In genomic region chr5:14038341-14038959, GRCh38 we compare ENCODE assay signal across 12 cellular contexts.
DNase-seq lines count a peak whose midpoint lies in the region; TF ChIP-seq lines count a peak whose summit lies in the region.
"Had no signal": no experiment of that assay in that cellular context is flagged by ENCODE, and none has a peak within 500 bp of the region (broad histone marks: within the 10 kb centered on the region; RNA-seq: fewer than 3 reads in every experiment).

No MANE protein-coding gene starts in this region.

- no peaks in the 10 kb centered on the region for H3K36me3 Mint-ChIP-seq in T-helper 2 cell treated with Interferon-gamma antibody and Interleukin-4, amounts not matched to agents 5 μg/mL and 100 μg/mL, for 36 hours (ENCODE audit: low read depth)

- H3K4me1 Mint-ChIP-seq in T-helper 2 cell treated with Interferon-gamma antibody and Interleukin-4, amounts not matched to agents 5 μg/mL and 100 μg/mL, for 36 hours (ENCODE audit: low read depth): no peaks in the 10 kb centered on the region
- H3K4me1 Mint-ChIP-seq: stimulated activated naive CD8-positive, alpha-beta T cell treated with anti-CD3 and anti-CD28 coated beads, Interleukin-15, amount 100 ng/mL, for 72 hours had no signal

- H3K27ac Mint-ChIP-seq in T-helper 2 cell treated with Interferon-gamma antibody and Interleukin-4, amounts not matched to agents 5 μg/mL and 100 μg/mL, for 36 hours: no peak overlapping the region
- H3K27ac Mint-ChIP-seq: stimulated activated naive CD8-positive, alpha-beta T cell treated with anti-CD3 and anti-CD28 coated beads, Interleukin-15, amount 100 ng/mL, for 72 hours had no signal

- DNase-seq in DMS53 (lab: John Stamatoyannopoulos, UW) (peak; percentile 73), MG63 (peak; percentile 96), choroid plexus epithelial cell (ENCODE audit: low read depth) (peak; percentile 90), myocyte (ENCODE audit: low read depth) (peak; percentile 81), foreskin melanocyte (no peak), HuH-7.5 (ENCODE audit: low spot score) (no peak), coronary artery (ENCODE audit: low spot score) (no peak)
- no peak for DNase-seq in T-helper 2 cell treated with Interferon-gamma antibody and Interleukin-4, amounts not matched to agents 5 μg/mL and 100 μg/mL, for 36 hours (ENCODE audit: low spot score)
- DNase-seq: mucosa of descending colon; stimulated activated naive CD8-positive, alpha-beta T cell treated with anti-CD3 and anti-CD28 coated beads, Interleukin-15, amount 100 ng/mL, for 72 hours had no signal

- TF ChIP-seq CTCF in choroid plexus epithelial cell (conservative IDR thresholded peaks at IDR 0.05; ENCODE audit: low read depth, low read length) (no peak), coronary artery (IDR thresholded peaks at IDR 0.05) (no peak)

- H3K27me3 ChIP-seq in MG63: no peaks in the 10 kb centered on the region
- H3K27me3 ChIP-seq: gastroesophageal sphincter had no signal

- H3K4me3 ChIP-seq in MG63: no peak overlapping the region
- H3K4me3 ChIP-seq in choroid plexus epithelial cell (ENCODE audit: low read depth, low read length): no peak overlapping the region
- H3K4me3 ChIP-seq in coronary artery: no peak overlapping the region
- H3K4me3 ChIP-seq: gastroesophageal sphincter, HAP-1, mucosa of descending colon had no signal

- H3K36me3 ChIP-seq in MG63: no peaks in the 10 kb centered on the region
- H3K36me3 ChIP-seq: gastroesophageal sphincter, HAP-1 had no signal

- no peaks in the 10 kb centered on the region for H3K9me3 Mint-ChIP-seq in T-helper 2 cell treated with Interferon-gamma antibody and Interleukin-4, amounts not matched to agents 5 μg/mL and 100 μg/mL, for 36 hours

- no peak overlapping the region for H3K27ac ChIP-seq in coronary artery
- H3K27ac ChIP-seq: gastroesophageal sphincter had no signal

- no peaks in the 10 kb centered on the region for H3K9me3 ChIP-seq in MG63
- H3K9me3 ChIP-seq: gastroesophageal sphincter, HAP-1, mucosa of descending colon had no signal

- no peak overlapping the region for H3K4me3 Mint-ChIP-seq in T-helper 2 cell treated with Interferon-gamma antibody and Interleukin-4, amounts not matched to agents 5 μg/mL and 100 μg/mL, for 36 hours
- H3K4me3 Mint-ChIP-seq: stimulated activated naive CD8-positive, alpha-beta T cell treated with anti-CD3 and anti-CD28 coated beads, Interleukin-15, amount 100 ng/mL, for 72 hours had no signal

- peaks cover 3% of the 10 kb centered on the region for H3K27me3 Mint-ChIP-seq in T-helper 2 cell treated with Interferon-gamma antibody and Interleukin-4, amounts not matched to agents 5 μg/mL and 100 μg/mL, for 36 hours (ENCODE audit: low read depth)

Comparison
In these comparisons a context has a peak if more than half of its experiments do, and no peak if none do; other contexts are left out.
1. DNase-seq: peak in DMS53 (single experiment), MG63 (single experiment), choroid plexus epithelial cell (single experiment) and myocyte (single experiment); none in foreskin melanocyte (single experiment), T-helper 2 cell treated with Interferon-gamma antibody and Interleukin-4, amounts not matched to agents 5 μg/mL and 100 μg/mL, for 36 hours (single experiment), HuH-7.5 (single experiment) and coronary artery (single experiment).